ENCODE assay signal across 19 cellular contexts in the genomic region with DNA sequence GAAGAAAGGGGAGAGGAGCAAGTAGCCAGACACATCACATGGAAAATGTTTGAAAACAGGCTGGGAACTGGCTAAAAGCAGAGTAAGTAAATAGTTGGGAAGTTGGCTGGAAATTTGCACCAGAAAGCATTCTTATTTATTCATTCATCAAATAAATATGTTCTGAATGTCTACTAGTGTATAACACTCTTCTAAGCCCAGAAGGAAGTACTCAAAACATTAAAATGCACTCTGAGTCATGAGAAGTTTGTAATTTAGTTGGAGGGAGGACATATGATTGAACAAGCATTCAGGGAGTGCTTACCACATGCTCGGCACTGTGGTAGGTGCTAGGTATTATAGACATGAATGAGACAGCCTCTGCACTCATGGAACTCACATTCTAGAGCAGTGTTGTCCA. TPM values are rescaled to one million over a fixed set of nuclear protein-coding genes. Genes with fewer than 3 reads are reported as not detected.
DNase-seq lines count a peak whose midpoint lies in the region; ATAC-seq, FAIRE-seq and TF ChIP-seq lines count a peak whose summit lies in the region.
"Had no signal": no experiment of that assay in that cellular context is flagged by ENCODE, and none has a peak within 500 bp of the region (broad histone marks: within the 10 kb centered on the region; RNA-seq: fewer than 3 reads in every experiment).

No MANE protein-coding gene starts in this region.

- no peak overlapping the region for H3K4me2 ChIP-seq in keratinocyte (ENCODE audit: control insufficient read depth, extremely low read depth, insufficient read depth, low read depth, low read length)

- H3K27ac ChIP-seq in keratinocyte (ENCODE audit: control insufficient read depth, insufficient read depth, low read length): no peak overlapping the region
- H3K27ac ChIP-seq in upper lobe of right lung: peak overlapping the region; percentile 48
- H3K27ac ChIP-seq: HL-60 had no signal

- H3K9ac ChIP-seq in keratinocyte (ENCODE audit: control insufficient read depth, extremely low read depth, insufficient read depth, low read length): no peak overlapping the region

- intact Hi-C loops in upper lobe of right lung (cut with DNase I): no loop called here

- H3K4me3 Mint-ChIP-seq in osteocyte (ENCODE audit: unreplicated experiment): no peak overlapping the region
- H3K4me3 Mint-ChIP-seq: activated CD8-positive, alpha-beta T cell treated with anti-CD3 and anti-CD28 coated beads for 36 hours; brain; stimulated activated naive CD8-positive, alpha-beta T cell treated with anti-CD3 and anti-CD28 coated beads, Interleukin-15, amount 100 ng/mL, for 72 hours had no signal

- peak; percentile 88 for ATAC-seq in upper lobe of right lung
- ATAC-seq in GM18505 (IDR thresholded peaks at IDR 0.05; ENCODE audit: unreplicated experiment): no peak
- no peak for ATAC-seq in HG03571 (IDR thresholded peaks at IDR 0.05; ENCODE audit: unreplicated experiment)
- ATAC-seq: activated CD8-positive, alpha-beta T cell treated with anti-CD3 and anti-CD28 coated beads for 36 hours; stimulated activated naive CD8-positive, alpha-beta T cell treated with anti-CD3 and anti-CD28 coated beads, Interleukin-15, amount 100 ng/mL, for 72 hours had no signal

- peak; percentile 85 for FAIRE-seq in keratinocyte (lab: Jason Lieb, UNC)

- H3K9me1 ChIP-seq in keratinocyte (ENCODE audit: control insufficient read depth, extremely low read depth, insufficient read depth, low read length): no peaks in the 10 kb centered on the region

- H3K4me1 ChIP-seq in keratinocyte (ENCODE audit: control insufficient read depth, extremely low read depth, insufficient read depth, low read length): peaks cover 2% of the 10 kb centered on the region
- peaks cover 13% of the 10 kb centered on the region for H3K4me1 ChIP-seq in upper lobe of right lung

- H4K20me1 ChIP-seq in keratinocyte (ENCODE audit: control insufficient read depth, extremely low read depth, insufficient read depth, low read length): no peaks in the 10 kb centered on the region

- H3K4me1 Mint-ChIP-seq in osteocyte (ENCODE audit: unreplicated experiment): no peaks in the 10 kb centered on the region
- H3K4me1 Mint-ChIP-seq: brain; stimulated activated naive CD8-positive, alpha-beta T cell treated with anti-CD3 and anti-CD28 coated beads, Interleukin-15, amount 100 ng/mL, for 72 hours had no signal

- dilution Hi-C loops in keratinocyte (cut with MboI; ENCODE audit: extremely low pct_ligation_motif_present, low sequenced_read_pairs): no loop called here

- no peak for TF ChIP-seq POLR2A in GM18505 (IDR thresholded peaks at IDR 0.05; ENCODE audit: borderline replicate concordance, extremely low read depth, insufficient read depth, insufficient read length)

- H3K27ac Mint-ChIP-seq in osteocyte (ENCODE audit: unreplicated experiment): no peak overlapping the region
- H3K27ac Mint-ChIP-seq: activated CD8-positive, alpha-beta T cell treated with anti-CD3 and anti-CD28 coated beads for 36 hours; brain; stimulated activated naive CD8-positive, alpha-beta T cell treated with anti-CD3 and anti-CD28 coated beads, Interleukin-15, amount 100 ng/mL, for 72 hours had no signal

- H3K4me3 ChIP-seq in cardiac fibroblast (replicated peaks in 1 of 2; ENCODE audit: low read depth in 2 of 2, low read length in 2 of 2) (no peak overlapping the region), keratinocyte (ENCODE audit: control insufficient read depth in 2 of 3, extremely low read depth in 1 of 3, insufficient read depth in 2 of 3, low read depth in 1 of 3, low read length in 3 of 3) (no peak overlapping the region), upper lobe of right lung (no peak overlapping the region)

- peaks cover 10% of the 10 kb centered on the region for H3K27me3 Mint-ChIP-seq in osteocyte (ENCODE audit: unreplicated experiment)
- H3K27me3 Mint-ChIP-seq: brain had no signal

- H3K27me3 ChIP-seq in keratinocyte (ENCODE audit: control insufficient read depth, extremely low read depth, insufficient read depth, low read length) (no peaks in the 10 kb centered on the region), upper lobe of right lung (no peaks in the 10 kb centered on the region)

- no peaks in the 10 kb centered on the region for H3K9me3 ChIP-seq in keratinocyte (ENCODE audit: control insufficient read depth, low read depth, low read length)
- no peaks in the 10 kb centered on the region for H3K9me3 ChIP-seq in upper lobe of right lung

- H3K36me3 Mint-ChIP-seq in osteocyte (ENCODE audit: unreplicated experiment): no peaks in the 10 kb centered on the region
- H3K36me3 Mint-ChIP-seq: brain had no signal

- H3K36me3 ChIP-seq in keratinocyte (ENCODE audit: control insufficient read depth in 2 of 2, extremely low read depth in 1 of 2, insufficient read depth in 2 of 2, low read length in 2 of 2): no peaks in the 10 kb centered on the region
- H3K36me3 ChIP-seq in upper lobe of right lung: no peaks in the 10 kb centered on the region

- H3K9me3 Mint-ChIP-seq in osteocyte (ENCODE audit: unreplicated experiment): no peaks in the 10 kb centered on the region
- H3K9me3 Mint-ChIP-seq: activated CD8-positive, alpha-beta T cell treated with anti-CD3 and anti-CD28 coated beads for 36 hours; brain; stimulated activated naive CD8-positive, alpha-beta T cell treated with anti-CD3 and anti-CD28 coated beads, Interleukin-15, amount 100 ng/mL, for 72 hours had no signal

- peak; percentile 13 for DNase-seq in HPDE6-E6E7 (ENCODE audit: extremely low spot score)
- peak; percentile 12 to 64 for DNase-seq in cardiac fibroblast (ENCODE audit: low read depth in 2 of 2)
- peak; percentile 33 for DNase-seq in keratinocyte (ENCODE audit: low read depth, low spot score)
- no peak for DNase-seq in upper lobe of right lung
- no peak for DNase-seq in NOMO-1 treated with DMSO at 0.1 percent for 48 hours (lab: John Stamatoyannopoulos, UW; ENCODE audit: unreplicated experiment)
- DNase-seq in osteocyte (ENCODE audit: extremely low spot score, unreplicated experiment): no peak
- DNase-seq: activated CD8-positive, alpha-beta T cell treated with anti-CD3 and anti-CD28 coated beads for 36 hours; activated effector memory CD4-positive, alpha-beta T cell treated with Interleukin-2 at 50 U/mL for 16 hours; COR-L47; effector CD8-positive, alpha-beta T cell; H7; NK-92 treated with Interleukin-12 subunit alpha and Interleukin-12 subunit beta, amount 100 ng/mL, for 24 hours; nucleus accumbens; stimulated activated naive CD8-positive, alpha-beta T cell treated with anti-CD3 and anti-CD28 coated beads, Interleukin-15, amount 100 ng/mL, for 72 hours had no signal

- TF ChIP-seq CTCF in cardiac fibroblast (IDR thresholded peaks at IDR 0.05; ENCODE audit: low read depth, low read length) (no peak), keratinocyte (optimal IDR thresholded peaks at IDR 0.05 in 1 of 3, IDR thresholded peaks at IDR 0.05 in 1 of 3, conservative IDR thresholded peaks at IDR 0.05 in 1 of 3; ENCODE audit: extremely low read depth in 1 of 3, insufficient read depth in 2 of 3, low read length in 3 of 3) (no peak), upper lobe of right lung (IDR thresholded peaks at IDR 0.05) (no peak), osteocyte (IDR thresholded peaks at IDR 0.05) (no peak)

- no peaks in the 10 kb centered on the region for H3K79me2 ChIP-seq in keratinocyte (ENCODE audit: control insufficient read depth, insufficient read depth, low read length)

- H2AFZ ChIP-seq in keratinocyte (ENCODE audit: control insufficient read depth, low read length): no peak overlapping the region

RNA-seq across cellular contexts. Expression of a gene that starts 37.0 kb away (rescaled TPM):
- polyA plus RNA-seq in keratinocyte: 0.62 to 1.3 TPM (median 0.83 TPM) in 3 replicates
- polyA plus RNA-seq in keratinocyte (2011; ENCODE audit: low read depth): 0.29 TPM
- polyA plus RNA-seq in keratinocyte (2011; cell fraction: cytosol; rRNA removed): 0.47 and 0.61 TPM in 2 replicates
- 2.8 and 2.9 TPM in 2 replicates for polyA plus RNA-seq in keratinocyte (2011; cell fraction: nucleus; rRNA removed)
- 0.49 and 0.55 TPM in 2 replicates for polyA plus RNA-seq in keratinocyte (2012; ENCODE audit: low replicate concordance)
- polyA minus RNA-seq in keratinocyte: 0.49 to 2.1 TPM (median 0.86 TPM) in 3 replicates
- polyA minus RNA-seq in keratinocyte (2011; cell fraction: cytosol; rRNA and poly(A)+ RNA removed): 0.77 TPM
- polyA minus RNA-seq in keratinocyte (2011; cell fraction: nucleus; rRNA and poly(A)+ RNA removed): 3.9 and 5.0 TPM in 2 replicates
- total RNA-seq in upper lobe of right lung: 0.69 TPM
- 0.24 TPM in 2 replicates for total RNA-seq in osteocyte
- total RNA-seq: lung microvascular endothelial cell had no signal

RNA-seq across cellular contexts. Expression of a gene that starts 56.5 kb away (rescaled TPM):
- 0.01 TPM in 1 of 3 replicates, not detected in the others for polyA plus RNA-seq in keratinocyte
- not detected for polyA plus RNA-seq in keratinocyte (2011; ENCODE audit: low read depth)
- 0.02 TPM in 1 of 2 replicates, not detected in the other for polyA plus RNA-seq in keratinocyte (2011; cell fraction: cytosol; rRNA removed)
- polyA plus RNA-seq in keratinocyte (2011; cell fraction: nucleus; rRNA removed): 0.08 TPM in 1 of 2 replicates, not detected in the other
- polyA plus RNA-seq in keratinocyte (2012; ENCODE audit: low replicate concordance): not detected in 2 replicates
- polyA minus RNA-seq in keratinocyte: not detected in 3 replicates
- not detected for polyA minus RNA-seq in keratinocyte (2011; cell fraction: cytosol; rRNA and poly(A)+ RNA removed)
- not detected in 2 replicates for polyA minus RNA-seq in keratinocyte (2011; cell fraction: nucleus; rRNA and poly(A)+ RNA removed)
- total RNA-seq in upper lobe of right lung (3.4 TPM), osteocyte (not detected in 2 replicates)
- total RNA-seq: activated CD8-positive, alpha-beta T cell treated with anti-CD3 and anti-CD28 coated beads for 36 hours; lung microvascular endothelial cell had no signal

Comparison
In these comparisons a context has a peak if more than half of its experiments do, and no peak if none do; other contexts are left out.
1. DNase-seq: peak in HPDE6-E6E7 (single experiment), cardiac fibroblast (2 of 2) and keratinocyte (single experiment); none in upper lobe of right lung (single experiment), NOMO-1 treated with DMSO at 0.1 percent for 48 hours (single experiment) and osteocyte (single experiment).